ENCODE assay signal across 8 cellular contexts in genomic region chr2:58571181-58571852, GRCh38.
DNase-seq lines count a peak whose midpoint lies in the region; ATAC-seq, FAIRE-seq and TF ChIP-seq lines count a peak whose summit lies in the region.

No MANE protein-coding gene starts in this region.

- H3K27ac ChIP-seq in AG04450 (ENCODE audit: low read depth, low read length) (no peak overlapping the region), MM.1S (ENCODE audit: low read length) (no peak overlapping the region)

- H3K36me3 ChIP-seq in MM.1S (replicated peaks; ENCODE audit: insufficient read depth, low read length), result no peaks in the 10 kb centered on the region

- FAIRE-seq in GM12892 (lab: Jason Lieb, UNC), result peak; percentile 71

- DNase-seq in AG04450 (ENCODE audit: low read depth, low spot score) (peak; percentile 23), GM12892 (ENCODE audit: insufficient read length) (no peak), MM.1S (peak; percentile 61), RKO (ENCODE audit: low spot score) (peak; percentile 82), ecto neural progenitor cell (ENCODE audit: low spot score) (peak; percentile 56), midbrain (lab: John Stamatoyannopoulos, UW) (peak; percentile 49), GOT3 (lab: John Stamatoyannopoulos, UW) (no peak)

- CTCF ChIA-PET in AG04450 (lab: Charles Lee), result interaction anchor here (0.6 to 1.0 kb wide), 2 partner anchors 109 to 771 kb away, joined by 3 to 8 read pairs; no protein-coding TSS in a partner anchor

- no peak overlapping the region for H3K4me3 ChIP-seq in AG04450 (ENCODE audit: low read depth, low read length)
- no peak overlapping the region for H3K4me3 ChIP-seq in MM.1S (ENCODE audit: low read length)

- peak overlapping the region; percentile 55; the same call in 1 of the 2 replicates for H2AFZ ChIP-seq in MM.1S (ENCODE audit: low read length)

- no peaks in the 10 kb centered on the region for H3K9me2 ChIP-seq in MM.1S (replicated peaks; ENCODE audit: insufficient read depth, low read length)

- H3K4me1 ChIP-seq in MM.1S (ENCODE audit: low read length), result no peaks in the 10 kb centered on the region

- H3K9me3 ChIP-seq in AG04450 (ENCODE audit: control insufficient read depth, insufficient read depth, low read length) (no peaks in the 10 kb centered on the region), MM.1S (replicated peaks; ENCODE audit: insufficient read depth, low read length) (no peaks in the 10 kb centered on the region)

- no peak overlapping the region for H3K9ac ChIP-seq in MM.1S (ENCODE audit: low read length)

- peak; percentile 93 for ATAC-seq in HG02610 (IDR thresholded peaks at IDR 0.05; ENCODE audit: unreplicated experiment)

- no peaks in the 10 kb centered on the region for H4K20me1 ChIP-seq in MM.1S (ENCODE audit: insufficient read depth, low read length)

- H3K79me2 ChIP-seq in MM.1S (ENCODE audit: low read length), result no peaks in the 10 kb centered on the region

- POLR2A ChIA-PET in AG04450 (lab: Yijun Ruan, JAX), result no interaction called here

- TF ChIP-seq POLR2A in GM12892 (IDR thresholded peaks at IDR 0.05; ENCODE audit: low read depth, low read length), result no peak

- H3K27me3 ChIP-seq in AG04450 (ENCODE audit: control insufficient read depth, insufficient read depth, low read length) (no peaks in the 10 kb centered on the region), MM.1S (replicated peaks; ENCODE audit: insufficient read depth, low read length) (no peaks in the 10 kb centered on the region)

- H3K4me2 ChIP-seq in MM.1S (ENCODE audit: low read depth, low read length), result peak overlapping the region; percentile 48; the same call in 1 of the 2 replicates

- peak; percentile 79 for TF ChIP-seq CTCF in AG04450 (IDR thresholded peaks at IDR 0.05; ENCODE audit: low read depth, low read length)
- peak; percentile 73 for TF ChIP-seq CTCF in MM.1S (IDR thresholded peaks at IDR 0.05; ENCODE audit: low read length)

- no peaks in the 10 kb centered on the region for H3F3A ChIP-seq in MM.1S (ENCODE audit: insufficient read depth, low read length)

Comparison
In these comparisons a context has a peak if more than half of its experiments do, and no peak if none do; other contexts are left out.
1. DNase-seq: peak in AG04450 (single experiment), MM.1S (single experiment), RKO (single experiment), ecto neural progenitor cell (single experiment) and midbrain (single experiment); none in GM12892 (single experiment) and GOT3 (single experiment).